Comparison of ENCODE assay signal across 15 cellular contexts in genomic region chr12:109653896-109654295, GRCh38. TPM values are rescaled to one million over a fixed set of nuclear protein-coding genes. Genes with fewer than 3 reads are reported as not detected.
"Had no signal": no experiment of that assay in that cellular context is flagged by ENCODE, and none has a peak within 500 bp of the region (broad histone marks: within the 10 kb centered on the region; RNA-seq: fewer than 3 reads in every experiment).

No MANE protein-coding gene starts in this region.

- H3K27ac ChIP-seq: brain microvascular endothelial cell had no signal

- H3K36me3 ChIP-seq: brain microvascular endothelial cell had no signal

- H3K9me3 Mint-ChIP-seq: nephron progenitor cell; stimulated activated effector memory CD8-positive, alpha-beta T cell treated with anti-CD3 and anti-CD28 coated beads, Interleukin-12 subunit alpha, Interleukin-12 subunit beta, amount 100 ng/mL, for 72 hours had no signal

- FAIRE-seq: frontal cortex, keratinocyte, TTC549 had no signal

- H3K36me3 Mint-ChIP-seq: stimulated activated effector memory CD8-positive, alpha-beta T cell treated with anti-CD3 and anti-CD28 coated beads, Interleukin-12 subunit alpha, Interleukin-12 subunit beta, amount 100 ng/mL, for 72 hours had no signal

- H3K4me1 Mint-ChIP-seq: stimulated activated effector memory CD8-positive, alpha-beta T cell treated with anti-CD3 and anti-CD28 coated beads, Interleukin-12 subunit alpha, Interleukin-12 subunit beta, amount 100 ng/mL, for 72 hours had no signal

- H3K27ac Mint-ChIP-seq: nephron progenitor cell; progenitor cell of endocrine pancreas; stimulated activated effector memory CD8-positive, alpha-beta T cell treated with anti-CD3 and anti-CD28 coated beads, Interleukin-12 subunit alpha, Interleukin-12 subunit beta, amount 100 ng/mL, for 72 hours had no signal

- H3K4me3 Mint-ChIP-seq: nephron progenitor cell; stimulated activated effector memory CD8-positive, alpha-beta T cell treated with anti-CD3 and anti-CD28 coated beads, Interleukin-12 subunit alpha, Interleukin-12 subunit beta, amount 100 ng/mL, for 72 hours had no signal

- DNase-seq: activated CD4-positive, alpha-beta T cell treated with anti-CD3 and anti-CD28 coated beads, Interleukin-2, amount 50 U/mL, for 1 hour; activated naive CD4-positive, alpha-beta T cell treated with Interleukin-2 at 50 U/mL for 16 hours; anterior cingulate cortex; brain microvascular endothelial cell; effector memory CD4-positive, alpha-beta T cell; hippocampal formation; nephron progenitor cell; T-helper 2 cell had no signal

- ATAC-seq: sciatic nerve; stimulated activated effector memory CD8-positive, alpha-beta T cell treated with anti-CD3 and anti-CD28 coated beads, Interleukin-12 subunit alpha, Interleukin-12 subunit beta, amount 100 ng/mL, for 72 hours had no signal

RNA-seq across cellular contexts. Expression of gene FAM222A, which starts 59.7 kb away (rescaled TPM):
- total RNA-seq: fibroblast of lung had no signal
